ENCODE assay signal across 1 cellular context in genomic region chr1:64082459-64082858, GRCh38.
TF ChIP-seq lines count a peak whose summit lies in the region.

No MANE protein-coding gene starts in this region.

TF ChIP-seq in GM23338, 12 proteins besides CTCF, POLR2A, EP300 and RAD21 (continued from another document):
- TF ChIP-seq, protein P1, sequence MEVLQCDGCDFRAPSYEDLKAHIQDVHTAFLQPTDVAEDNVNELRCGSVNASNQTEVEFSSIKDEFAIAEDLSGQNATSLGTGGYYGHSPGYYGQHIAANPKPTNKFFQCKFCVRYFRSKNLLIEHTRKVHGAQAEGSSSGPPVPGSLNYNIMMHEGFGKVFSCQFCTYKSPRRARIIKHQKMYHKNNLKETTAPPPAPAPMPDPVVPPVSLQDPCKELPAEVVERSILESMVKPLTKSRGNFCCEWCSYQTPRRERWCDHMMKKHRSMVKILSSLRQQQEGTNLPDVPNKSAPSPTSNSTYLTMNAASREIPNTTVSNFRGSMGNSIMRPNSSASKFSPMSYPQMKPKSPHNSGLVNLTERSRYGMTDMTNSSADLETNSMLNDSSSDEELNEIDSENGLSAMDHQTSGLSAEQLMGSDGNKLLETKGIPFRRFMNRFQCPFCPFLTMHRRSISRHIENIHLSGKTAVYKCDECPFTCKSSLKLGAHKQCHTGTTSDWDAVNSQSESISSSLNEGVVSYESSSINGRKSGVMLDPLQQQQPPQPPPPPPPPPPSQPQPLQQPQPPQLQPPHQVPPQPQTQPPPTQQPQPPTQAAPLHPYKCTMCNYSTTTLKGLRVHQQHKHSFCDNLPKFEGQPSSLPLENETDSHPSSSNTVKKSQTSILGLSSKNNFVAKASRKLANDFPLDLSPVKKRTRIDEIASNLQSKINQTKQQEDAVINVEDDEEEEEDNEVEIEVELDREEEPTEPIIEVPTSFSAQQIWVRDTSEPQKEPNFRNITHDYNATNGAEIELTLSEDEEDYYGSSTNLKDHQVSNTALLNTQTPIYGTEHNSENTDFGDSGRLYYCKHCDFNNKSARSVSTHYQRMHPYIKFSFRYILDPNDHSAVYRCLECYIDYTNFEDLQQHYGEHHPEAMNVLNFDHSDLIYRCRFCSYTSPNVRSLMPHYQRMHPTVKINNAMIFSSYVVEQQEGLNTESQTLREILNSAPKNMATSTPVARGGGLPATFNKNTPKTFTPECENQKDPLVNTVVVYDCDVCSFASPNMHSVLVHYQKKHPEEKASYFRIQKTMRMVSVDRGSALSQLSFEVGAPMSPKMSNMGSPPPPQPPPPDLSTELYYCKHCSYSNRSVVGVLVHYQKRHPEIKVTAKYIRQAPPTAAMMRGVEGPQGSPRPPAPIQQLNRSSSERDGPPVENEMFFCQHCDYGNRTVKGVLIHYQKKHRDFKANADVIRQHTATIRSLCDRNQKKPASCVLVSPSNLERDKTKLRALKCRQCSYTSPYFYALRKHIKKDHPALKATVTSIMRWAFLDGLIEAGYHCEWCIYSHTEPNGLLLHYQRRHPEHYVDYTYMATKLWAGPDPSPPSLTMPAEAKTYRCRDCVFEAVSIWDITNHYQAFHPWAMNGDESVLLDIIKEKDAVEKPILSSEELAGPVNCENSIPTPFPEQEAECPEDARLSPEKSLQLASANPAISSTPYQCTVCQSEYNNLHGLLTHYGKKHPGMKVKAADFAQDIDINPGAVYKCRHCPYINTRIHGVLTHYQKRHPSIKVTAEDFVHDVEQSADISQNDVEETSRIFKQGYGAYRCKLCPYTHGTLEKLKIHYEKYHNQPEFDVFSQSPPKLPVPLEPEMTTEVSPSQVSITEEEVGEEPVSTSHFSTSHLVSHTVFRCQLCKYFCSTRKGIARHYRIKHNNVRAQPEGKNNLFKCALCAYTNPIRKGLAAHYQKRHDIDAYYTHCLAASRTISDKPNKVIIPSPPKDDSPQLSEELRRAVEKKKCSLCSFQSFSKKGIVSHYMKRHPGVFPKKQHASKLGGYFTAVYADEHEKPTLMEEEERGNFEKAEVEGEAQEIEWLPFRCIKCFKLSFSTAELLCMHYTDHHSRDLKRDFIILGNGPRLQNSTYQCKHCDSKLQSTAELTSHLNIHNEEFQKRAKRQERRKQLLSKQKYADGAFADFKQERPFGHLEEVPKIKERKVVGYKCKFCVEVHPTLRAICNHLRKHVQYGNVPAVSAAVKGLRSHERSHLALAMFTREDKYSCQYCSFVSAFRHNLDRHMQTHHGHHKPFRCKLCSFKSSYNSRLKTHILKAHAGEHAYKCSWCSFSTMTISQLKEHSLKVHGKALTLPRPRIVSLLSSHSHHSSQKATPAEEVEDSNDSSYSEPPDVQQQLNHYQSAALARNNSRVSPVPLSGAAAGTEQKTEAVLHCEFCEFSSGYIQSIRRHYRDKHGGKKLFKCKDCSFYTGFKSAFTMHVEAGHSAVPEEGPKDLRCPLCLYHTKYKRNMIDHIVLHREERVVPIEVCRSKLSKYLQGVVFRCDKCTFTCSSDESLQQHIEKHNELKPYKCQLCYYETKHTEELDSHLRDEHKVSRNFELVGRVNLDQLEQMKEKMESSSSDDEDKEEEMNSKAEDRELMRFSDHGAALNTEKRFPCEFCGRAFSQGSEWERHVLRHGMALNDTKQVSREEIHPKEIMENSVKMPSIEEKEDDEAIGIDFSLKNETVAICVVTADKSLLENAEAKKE (CRISPR knock-in tag; IDR thresholded peaks at IDR 0.05): no peak
- TF ChIP-seq CREB1 (CRISPR knock-in tag; IDR thresholded peaks at IDR 0.05; ENCODE audit: low read depth): no peak
- TF ChIP-seq EZH2 (IDR thresholded peaks at IDR 0.05; ENCODE audit: low read depth, unreplicated experiment): no peak
- TF ChIP-seq REST (IDR thresholded peaks at IDR 0.05; ENCODE audit: unreplicated experiment): no peak
TF ChIP-seq in GM23338: peak in this region for 0.
